In the genomic region with DNA sequence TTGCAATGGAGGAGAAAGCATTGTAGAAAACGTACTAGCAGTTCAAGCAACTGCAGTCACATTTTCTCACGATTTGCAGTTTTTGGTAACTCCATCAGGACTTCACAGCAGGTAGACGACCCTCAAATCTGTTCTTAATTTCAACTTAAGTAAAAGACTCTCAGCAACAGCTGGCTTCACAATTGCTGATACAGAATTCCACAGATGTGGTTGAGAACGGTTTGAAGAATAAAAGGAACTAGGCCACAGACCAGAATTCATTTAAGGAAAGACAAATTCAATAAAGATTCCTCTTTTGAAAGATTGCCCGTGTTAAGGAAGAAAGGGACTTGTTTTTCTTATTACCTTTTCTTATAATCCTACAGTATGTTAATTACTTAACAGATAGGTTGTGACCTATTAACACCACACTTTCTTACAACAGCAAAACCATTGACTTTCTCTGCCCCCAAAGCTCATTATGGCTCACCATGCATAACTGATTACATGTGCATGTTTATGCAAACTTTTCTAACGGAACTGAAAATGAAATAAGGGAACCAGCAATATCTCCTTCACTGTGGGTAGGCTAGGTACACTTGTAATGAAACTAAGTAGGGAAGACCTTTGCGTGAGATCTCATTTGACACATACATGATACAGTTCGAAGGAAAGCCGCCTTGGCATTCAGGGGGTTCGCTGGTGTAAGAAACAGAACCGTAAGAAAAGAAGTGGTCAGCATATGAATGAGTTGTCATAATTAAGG, we compare ENCODE assay signal across 8 cellular contexts. TPM values are rescaled to one million over a fixed set of nuclear protein-coding genes. Genes with fewer than 3 reads are reported as not detected.
DNase-seq lines count a peak whose midpoint lies in the region; ATAC-seq and TF ChIP-seq lines count a peak whose summit lies in the region.

No MANE protein-coding gene starts in this region.

- H3K4me1 Mint-ChIP-seq in natural killer cell treated with Interleukin-12 subunit alpha and Interleukin-12 subunit beta and Interleukin-15 and Interleukin-18, amount 100 ng/mL, for 72 hours (ENCODE audit: low read depth in 2 of 2): peaks cover 0 to 3% of the 10 kb centered on the region in 2 donors

- no peaks in the 10 kb centered on the region for H3K36me3 ChIP-seq in GM06990 (ENCODE audit: control insufficient read depth, insufficient read depth, low read length)

- DNase-seq in GM06990 (ENCODE audit: extremely low read depth, insufficient read length): peak; percentile 71
- peak; percentile 99 for DNase-seq in SIG-M5 treated with dmso at 0.1 percent for 504 hours (lab: John Stamatoyannopoulos, UW; ENCODE audit: unreplicated experiment)
- no peak for DNase-seq in activated effector memory CD4-positive, alpha-beta T cell treated with Interleukin-2 at 50 U/mL for 16 hours
- DNase-seq in natural killer cell treated with Interleukin-12 subunit alpha and Interleukin-12 subunit beta and Interleukin-15 and Interleukin-18, amount 100 ng/mL, for 72 hours (ENCODE audit: low spot score): no peak
- DNase-seq in NCI-H524 treated with DMSO at 0.1 percent for 48 hours (lab: John Stamatoyannopoulos, UW): no peak
- no peak for DNase-seq in cortex of kidney (lab: John Stamatoyannopoulos, UW)

- no peaks in the 10 kb centered on the region for H3K9me3 Mint-ChIP-seq in natural killer cell treated with Interleukin-12 subunit alpha and Interleukin-12 subunit beta and Interleukin-15 and Interleukin-18, amount 100 ng/mL, for 72 hours

- no peaks in the 10 kb centered on the region for H3K27me3 ChIP-seq in GM06990 (replicated peaks; ENCODE audit: control insufficient read depth, insufficient read depth, low read length)

- no peaks in the 10 kb centered on the region for H3K36me3 Mint-ChIP-seq in natural killer cell treated with Interleukin-12 subunit alpha and Interleukin-12 subunit beta and Interleukin-15 and Interleukin-18, amount 100 ng/mL, for 72 hours

- TF ChIP-seq CTCF in GM06990 (IDR thresholded peaks at IDR 0.05; ENCODE audit: insufficient read depth, low read length, poor library complexity, severe bottlenecking): no peak

- H3K27ac Mint-ChIP-seq in natural killer cell treated with Interleukin-12 subunit alpha and Interleukin-12 subunit beta and Interleukin-15 and Interleukin-18, amount 100 ng/mL, for 72 hours: no peak overlapping the region

- peaks cover 3 to 9% of the 10 kb centered on the region in 2 donors for H3K27me3 Mint-ChIP-seq in natural killer cell treated with Interleukin-12 subunit alpha and Interleukin-12 subunit beta and Interleukin-15 and Interleukin-18, amount 100 ng/mL, for 72 hours

- H3K4me3 ChIP-seq in GM06990 (replicated peaks; ENCODE audit: low read depth, low read length): no peak overlapping the region

- H3K4me3 Mint-ChIP-seq in natural killer cell treated with Interleukin-12 subunit alpha and Interleukin-12 subunit beta and Interleukin-15 and Interleukin-18, amount 100 ng/mL, for 72 hours: no peak overlapping the region

- ATAC-seq in GM19467 (IDR thresholded peaks at IDR 0.05; ENCODE audit: unreplicated experiment) (peak; percentile 88), HG03103 (IDR thresholded peaks at IDR 0.05; ENCODE audit: low read depth, unreplicated experiment) (peak; percentile 86)
- no peak for ATAC-seq in natural killer cell treated with Interleukin-12 subunit alpha and Interleukin-12 subunit beta and Interleukin-15 and Interleukin-18, amount 100 ng/mL, for 72 hours

RNA-seq across cellular contexts. Expression of a gene that starts 4.7 kb away (rescaled TPM):
- 10 to 100 TPM; 10.8 to 21.1 TPM for total RNA-seq in natural killer cell treated with Interleukin-12 subunit alpha and Interleukin-12 subunit beta and Interleukin-15 and Interleukin-18, amount 100 ng/mL, for 72 hours

Comparison
In these comparisons a context has a peak if more than half of its experiments do, and no peak if none do; other contexts are left out.
1. DNase-seq: peak in GM06990 (single experiment) and SIG-M5 treated with dmso at 0.1 percent for 504 hours (single experiment); none in activated effector memory CD4-positive, alpha-beta T cell treated with Interleukin-2 at 50 U/mL for 16 hours (single experiment), natural killer cell treated with Interleukin-12 subunit alpha and Interleukin-12 subunit beta and Interleukin-15 and Interleukin-18, amount 100 ng/mL, for 72 hours (single experiment), NCI-H524 treated with DMSO at 0.1 percent for 48 hours (single experiment) and cortex of kidney (single experiment).
2. ATAC-seq: peak in GM19467 (single experiment) and HG03103 (single experiment); none in natural killer cell treated with Interleukin-12 subunit alpha and Interleukin-12 subunit beta and Interleukin-15 and Interleukin-18, amount 100 ng/mL, for 72 hours (0 of 2).